ENCODE assay signal across 9 cellular contexts in genomic region chr7:118352854-118353453, GRCh38.
DNase-seq lines count a peak whose midpoint lies in the region; ATAC-seq and TF ChIP-seq lines count a peak whose summit lies in the region.
"Had no signal": no experiment of that assay in that cellular context is flagged by ENCODE, and none has a peak within 500 bp of the region (broad histone marks: within the 10 kb centered on the region; RNA-seq: fewer than 3 reads in every experiment).

No MANE protein-coding gene starts in this region.

- H4K8ac ChIP-seq in H9 (replicated peaks; ENCODE audit: insufficient read length, low read depth, low read length): no peak overlapping the region

- peaks cover 7 to 15% of the 10 kb centered on the region in 2 experiments; a peak in 4 of 5 replicates for H3K9me3 Mint-ChIP-seq in H9

- H3K27ac ChIP-seq in H9 (ENCODE audit: insufficient read length, low read depth, low read length) (no peak overlapping the region), dorsolateral prefrontal cortex (no peak overlapping the region)

- H3K79me1 ChIP-seq in H9 (ENCODE audit: insufficient read depth, low read depth, low read length, poor library complexity, severe bottlenecking): no peaks in the 10 kb centered on the region

- H3K23me2 ChIP-seq in H9 (ENCODE audit: insufficient read length, low read depth, low read length, poor library complexity, severe bottlenecking): no peaks in the 10 kb centered on the region

- no CpG with 5 or more reads among the region's 3 CpGs for WGBS in H9 (ENCODE audit: extremely low coverage, insufficient read length, low lambda C conversion rate)

- H2AK5ac ChIP-seq in H9 (ENCODE audit: insufficient read length, low read length): no peak overlapping the region

- peak; percentile 59 for DNase-seq in A172 (ENCODE audit: low spot score)
- no peak for DNase-seq in H9
- DNase-seq in NCI-H69 (lab: John Stamatoyannopoulos, UW): peak; percentile 82
- DNase-seq in dorsolateral prefrontal cortex: no peak
- DNase-seq in GM03348 (ENCODE audit: low spot score): no peak
- no peak for DNase-seq in activated effector memory CD4-positive, alpha-beta T cell treated with anti-CD3 and anti-CD28 coated beads, Interleukin-2, amount 50 U/mL, for 16 hours
- no peak for DNase-seq in activated CD4-positive, alpha-beta T cell treated with anti-CD3 and anti-CD28 coated beads, Interleukin-2, amount 50 U/mL, for 4 hours

- no peak overlapping the region for H3K23ac ChIP-seq in H9 (ENCODE audit: insufficient read length, low read depth, low read length)

- H3T11ph ChIP-seq in H9 (ENCODE audit: low read length): no peak overlapping the region

- no peaks in the 10 kb centered on the region for H3K4me1 ChIP-seq in H9 (ENCODE audit: insufficient read depth, low read length)

- no peaks in the 10 kb centered on the region for H3K79me2 ChIP-seq in H9 (ENCODE audit: insufficient read depth, low read length)

- H2BK120ac ChIP-seq in H9 (ENCODE audit: low read depth, low read length, poor library complexity, severe bottlenecking): no peak overlapping the region

- H3K4me1 Mint-ChIP-seq in H9: peaks cover 7 to 9% of the 10 kb centered on the region in 2 experiments

- no peaks in the 10 kb centered on the region for H3K9me3 ChIP-seq in H9 (ENCODE audit: control insufficient read depth, low read depth, low read length)

- H3K4me3 ChIP-seq in dorsolateral prefrontal cortex: no peak overlapping the region
- H3K4me3 ChIP-seq: lung had no signal

- no peak overlapping the region for H3K18ac ChIP-seq in H9 (ENCODE audit: insufficient read length, low read depth, low read length)

- H3K9ac ChIP-seq in H9 (ENCODE audit: extremely low read depth, insufficient read length, low read length): no peak overlapping the region

- no peak overlapping the region for H3K4me3 Mint-ChIP-seq in H9

- no peak overlapping the region for H3K56ac ChIP-seq in H9 (ENCODE audit: insufficient read length, low read depth, low read length)

- no peak overlapping the region for H3K4ac ChIP-seq in H9 (ENCODE audit: low read depth, low read length)

- peak; percentile 59; the same call in 2 of the 3 replicates for TF ChIP-seq CTCF in H9 (conservative IDR thresholded peaks at IDR 0.05)
- TF ChIP-seq CTCF in dorsolateral prefrontal cortex (IDR thresholded peaks at IDR 0.05 in 54 of 56, conservative IDR thresholded peaks at IDR 0.05 in 2 of 56; ENCODE audit: low read depth in 1 of 56, partially characterized antibody in 56 of 56): peak in 55 of 56 donors; percentile 22 to 73 (median 44)

- H3K27ac Mint-ChIP-seq in H9: no peak overlapping the region

- H4K5ac ChIP-seq in H9 (ENCODE audit: insufficient read length, low read depth, low read length): no peak overlapping the region

- intact Hi-C loops in dorsolateral prefrontal cortex (cut with DNase I): loop anchor here in 1 of 2 donors (10.0 kb wide), 1 partner anchor 822 kb away; no protein-coding TSS in a partner anchor

- no peak overlapping the region for H2BK15ac ChIP-seq in H9 (ENCODE audit: low read depth, low read length)

- H2BK20ac ChIP-seq in H9 (ENCODE audit: low read depth, low read length, poor library complexity, severe bottlenecking): no peak overlapping the region

- H2BK12ac ChIP-seq in H9 (ENCODE audit: insufficient read length, low read depth, low read length): no peak overlapping the region

- no peak for ATAC-seq in GM21717 (IDR thresholded peaks at IDR 0.05; ENCODE audit: unreplicated experiment)

- no peaks in the 10 kb centered on the region for H3K27me3 Mint-ChIP-seq in H9 (ENCODE audit: low read depth)

- H4K20me1 ChIP-seq in H9 (ENCODE audit: control insufficient read depth, insufficient read depth, insufficient read length): no peaks in the 10 kb centered on the region

- peaks cover 0 to 12% (median 4%) of the 10 kb centered on the region in 3 experiments; a peak in 6 of 7 replicates for H3K36me3 Mint-ChIP-seq in H9 (ENCODE audit: insufficient read depth in 1 of 3, low read depth in 3 of 3)

- H3K14ac ChIP-seq in H9 (ENCODE audit: insufficient read depth, low read length): no peak overlapping the region

- H2BK5ac ChIP-seq in H9 (ENCODE audit: insufficient read length, low read length): no peak overlapping the region

- H4K91ac ChIP-seq in H9 (ENCODE audit: insufficient read length, low read depth, low read length): no peak overlapping the region

- H3K27me3 ChIP-seq in H9 (ENCODE audit: insufficient read depth, low read length) (no peaks in the 10 kb centered on the region), dorsolateral prefrontal cortex (no peaks in the 10 kb centered on the region)

- H2AFZ ChIP-seq in H9 (ENCODE audit: low read length): no peak overlapping the region

- H3K4me2 ChIP-seq in H9 (ENCODE audit: insufficient read depth, insufficient read length, low read length): no peak overlapping the region

Comparison
In these comparisons a context has a peak if more than half of its experiments do, and no peak if none do; other contexts are left out.
1. DNase-seq: peak in A172 (single experiment) and NCI-H69 (single experiment); none in H9 (single experiment), dorsolateral prefrontal cortex (0 of 10), GM03348 (single experiment), activated effector memory CD4-positive, alpha-beta T cell treated with anti-CD3 and anti-CD28 coated beads, Interleukin-2, amount 50 U/mL, for 16 hours (single experiment) and activated CD4-positive, alpha-beta T cell treated with anti-CD3 and anti-CD28 coated beads, Interleukin-2, amount 50 U/mL, for 4 hours (0 of 2).